14 cellular contexts compared by ENCODE assay signal in the genomic region with DNA sequence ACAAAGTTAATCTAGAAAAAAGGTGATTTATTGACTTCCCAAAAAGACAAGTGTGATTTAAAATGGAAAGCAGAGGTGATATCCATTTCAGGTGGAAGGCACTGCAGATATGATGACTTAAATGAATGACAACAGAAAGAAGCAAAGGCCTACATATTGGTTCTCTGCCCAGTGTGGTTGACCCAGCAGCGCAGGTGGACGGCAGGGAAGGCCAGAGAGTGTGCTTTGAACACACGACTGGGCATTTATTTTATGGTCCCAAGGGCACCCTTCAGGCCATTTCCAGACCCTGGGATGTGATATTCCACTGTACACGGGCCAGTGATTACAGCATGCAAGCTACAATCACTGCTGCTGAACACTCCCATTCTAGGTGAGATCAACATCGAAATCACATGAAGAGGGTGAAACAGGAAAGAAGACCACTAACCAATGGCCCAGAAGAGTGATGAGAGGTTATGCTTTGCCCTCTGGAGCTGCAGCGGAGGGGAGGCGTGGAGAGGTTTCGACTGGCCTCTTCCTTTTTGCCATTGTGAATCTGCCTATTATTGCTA. TPM values are rescaled to one million over a fixed set of nuclear protein-coding genes. Genes with fewer than 3 reads are reported as not detected.
DNase-seq lines count a peak whose midpoint lies in the region; ATAC-seq and TF ChIP-seq lines count a peak whose summit lies in the region.
"Had no signal": no experiment of that assay in that cellular context is flagged by ENCODE, and none has a peak within 500 bp of the region (broad histone marks: within the 10 kb centered on the region; RNA-seq: fewer than 3 reads in every experiment).

No MANE protein-coding gene starts in this region.

- CTCF ChIA-PET in GM10248 (lab: Yijun Ruan, JAX): no interaction called here

- ATAC-seq in GM18907 (IDR thresholded peaks at IDR 0.05; ENCODE audit: unreplicated experiment) (peak; percentile 17), GM21619 (IDR thresholded peaks at IDR 0.05; ENCODE audit: unreplicated experiment) (peak; percentile 3), HG03135 (IDR thresholded peaks at IDR 0.05; ENCODE audit: unreplicated experiment) (peak; percentile 12), memory B cell (ENCODE audit: low read depth) (no peak), esophagus mucosa (no peak)
- no peak for ATAC-seq in naive thymus-derived CD8-positive, alpha-beta T cell
- ATAC-seq: foreskin keratinocyte had no signal

- H3K4me3 Mint-ChIP-seq in memory B cell: no peak overlapping the region
- H3K4me3 Mint-ChIP-seq in naive thymus-derived CD8-positive, alpha-beta T cell: no peak overlapping the region

- no peak for TF ChIP-seq CTCF in GM10248 (IDR thresholded peaks at IDR 0.05; ENCODE audit: control extremely low read depth, extremely low read depth, low read depth, missing control alignments)

- peak overlapping the region; percentile 31 for H3K27ac Mint-ChIP-seq in memory B cell
- peak overlapping the region in 2 of 10 donors; percentile 29 to 37 for H3K27ac Mint-ChIP-seq in naive thymus-derived CD8-positive, alpha-beta T cell

- H3K27me3 Mint-ChIP-seq in memory B cell: no peaks in the 10 kb centered on the region
- H3K27me3 Mint-ChIP-seq in naive thymus-derived CD8-positive, alpha-beta T cell: no peaks in the 10 kb centered on the region

- H3K36me3 Mint-ChIP-seq in memory B cell: peaks cover 33% of the 10 kb centered on the region
- H3K36me3 Mint-ChIP-seq in naive thymus-derived CD8-positive, alpha-beta T cell: peaks cover 20 to 59% (median 40%) of the 10 kb centered on the region in 3 donors

- no peak for DNase-seq in memory B cell (ENCODE audit: low spot score in 2 of 2)
- DNase-seq in SKM-1 (lab: John Stamatoyannopoulos, UW; ENCODE audit: unreplicated experiment): no peak
- DNase-seq in naive thymus-derived CD8-positive, alpha-beta T cell: no peak
- no peak for DNase-seq in GM10248 (ENCODE audit: extremely low spot score)
- DNase-seq: adrenal gland, foreskin keratinocyte, islet precursor cell, MV-4-11, NCI-H446, tibial artery had no signal

- POLR2A ChIA-PET in naive thymus-derived CD8-positive, alpha-beta T cell (lab: Charles Lee): no interaction called here
- POLR2A ChIA-PET in GM10248 (lab: Yijun Ruan, JAX): no interaction called here

- H3K9me3 Mint-ChIP-seq in memory B cell: no peaks in the 10 kb centered on the region
- no peaks in the 10 kb centered on the region for H3K9me3 Mint-ChIP-seq in naive thymus-derived CD8-positive, alpha-beta T cell

- peaks cover 7% of the 10 kb centered on the region for H3K4me1 Mint-ChIP-seq in memory B cell
- peaks cover 0 to 11% (median 1%) of the 10 kb centered on the region in 4 donors for H3K4me1 Mint-ChIP-seq in naive thymus-derived CD8-positive, alpha-beta T cell

RNA-seq across cellular contexts. Expression of gene PCNX2, which starts 33.8 kb away (rescaled TPM):
- 11.5 TPM for total RNA-seq in esophagus mucosa
- total RNA-seq in naive thymus-derived CD8-positive, alpha-beta T cell: 10 to 100 TPM; 53.1 to 54.8 TPM
- polyA plus RNA-seq in naive thymus-derived CD8-positive, alpha-beta T cell: 1 to 10 TPM; 2.2 to 6.9 (median 3.2) TPM

Comparison
In these comparisons a context has a peak if more than half of its experiments do, and no peak if none do; other contexts are left out.
1. ATAC-seq: peak in GM18907 (single experiment), GM21619 (single experiment) and HG03135 (single experiment); none in memory B cell (single experiment), esophagus mucosa (single experiment) and naive thymus-derived CD8-positive, alpha-beta T cell (0 of 2).